9 cellular contexts compared by ENCODE assay signal in the genomic region with DNA sequence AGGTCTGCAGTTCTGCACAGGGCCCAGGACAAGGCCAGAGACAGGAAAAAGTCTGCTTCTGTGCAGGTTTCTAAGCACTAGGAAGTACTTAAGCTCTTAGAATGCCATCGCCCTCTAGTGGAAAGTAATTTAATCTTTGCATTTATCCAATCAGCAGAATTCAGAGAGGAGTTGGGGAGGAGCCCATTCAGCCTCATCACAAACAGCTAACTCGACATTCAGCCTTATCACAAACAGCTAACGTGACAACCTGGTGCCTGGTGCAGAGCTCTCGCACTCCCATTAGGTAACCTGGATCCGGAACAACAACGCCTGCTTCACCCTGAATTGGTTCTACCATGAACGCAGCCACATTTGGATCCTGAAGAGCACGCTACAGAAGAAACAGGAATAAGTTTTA. TPM values are rescaled to one million over a fixed set of nuclear protein-coding genes. Genes with fewer than 3 reads are reported as not detected.
DNase-seq lines count a peak whose midpoint lies in the region; ATAC-seq and TF ChIP-seq lines count a peak whose summit lies in the region.
"Had no signal": no experiment of that assay in that cellular context is flagged by ENCODE, and none has a peak within 500 bp of the region (broad histone marks: within the 10 kb centered on the region; RNA-seq: fewer than 3 reads in every experiment).

No MANE protein-coding gene starts in this region.

- no peak overlapping the region for H3K27ac ChIP-seq in thyroid gland
- H3K27ac ChIP-seq: neutrophil had no signal

- no peaks in the 10 kb centered on the region for H3K9me3 ChIP-seq in thyroid gland
- H3K9me3 ChIP-seq: neutrophil had no signal

- in situ Hi-C loops in ACHN (cut with HindIII; ENCODE audit: low pct_ligation_motif_present, low pct_unique_long_range_greater_than_20kb, low sequenced_read_pairs) = no loop called here

- H3K36me3 ChIP-seq in thyroid gland = peaks cover 44% of the 10 kb centered on the region in 2 donors

- H3K4me1 ChIP-seq in thyroid gland = peaks cover 0 to 3% of the 10 kb centered on the region in 2 donors

- TF ChIP-seq CTCF in GM12872 (IDR thresholded peaks at IDR 0.05; ENCODE audit: insufficient read depth, low read depth, low read length) = peak; percentile 74
- TF ChIP-seq CTCF in cardiac fibroblast (IDR thresholded peaks at IDR 0.05; ENCODE audit: low read depth, low read length) = peak; percentile 60
- TF ChIP-seq CTCF in thyroid gland (IDR thresholded peaks at IDR 0.05) = peak in 5 of 6 experiments; percentile 25 to 64 (median 57)

- DNase-seq in ACHN (peak; percentile 92), NAMALWA (ENCODE audit: low spot score) (peak; percentile 95), SHP77 (lab: John Stamatoyannopoulos, UW) (peak; percentile 55 to 66), cardiac fibroblast (ENCODE audit: low read depth in 2 of 2) (peak; percentile 89), left kidney (ENCODE audit: low read depth, low spot score) (peak; percentile 95), thyroid gland (peak in 1 of 2 donors; percentile 14)

- H3K4me3 ChIP-seq in cardiac fibroblast (replicated peaks in 1 of 2; ENCODE audit: low read depth in 2 of 2, low read length in 2 of 2) = no peak overlapping the region
- H3K4me3 ChIP-seq in thyroid gland (replicated peaks in 1 of 3) = no peak overlapping the region

- peak; percentile 71 for ATAC-seq in HG02588 (IDR thresholded peaks at IDR 0.05; ENCODE audit: unreplicated experiment)

- TF ChIP-seq POLR2A in thyroid gland (IDR thresholded peaks at IDR 0.05) = no peak

- intact Hi-C loops in thyroid gland (cut with DNase I) = no loop called here

- WGBS in thyroid gland, 2 donors = 65 to 70% methylated on average over 8 of the region's 8 CpGs

- no peaks in the 10 kb centered on the region for H3K27me3 ChIP-seq in thyroid gland
- H3K27me3 ChIP-seq: neutrophil had no signal

RNA-seq across cellular contexts. Expression of a gene that starts 15.2 kb away (rescaled TPM):
- 100 to 1,000 TPM in 1 of 4 donors, 10 to 100 TPM in 3; 75.3 to 111 (median 95.8) TPM for total RNA-seq in thyroid gland

RNA-seq across cellular contexts. Expression of a gene that starts 46.3 kb away (rescaled TPM):
- total RNA-seq in thyroid gland = not detected

RNA-seq across cellular contexts. Expression of a gene that starts 58.1 kb away (rescaled TPM):
- 10 to 100 TPM in 3 of 4 donors, 1 to 10 TPM in 1; 8.3 to 69.9 (median 48.3) TPM for total RNA-seq in thyroid gland
